15 cellular contexts compared by ENCODE assay signal in genomic region chr14:64137657-64138290, GRCh38.
DNase-seq lines count a peak whose midpoint lies in the region; ATAC-seq, FAIRE-seq and TF ChIP-seq lines count a peak whose summit lies in the region.
"Had no signal": no experiment of that assay in that cellular context is flagged by ENCODE, and none has a peak within 500 bp of the region (broad histone marks: within the 10 kb centered on the region; RNA-seq: fewer than 3 reads in every experiment).

No MANE protein-coding gene starts in this region.

- WGBS in GM12878 (ENCODE audit: insufficient coverage, insufficient replicate concordance, low lambda C conversion rate, missing lambda C conversion rate), result 95% methylated on average over 9 of the region's 9 CpGs

- no peak overlapping the region for H3K27ac ChIP-seq in GM12878 (ENCODE audit: control insufficient read depth, insufficient read depth)
- H3K27ac ChIP-seq: tibial artery had no signal

- H3K4me1 Mint-ChIP-seq in HFFc6 (ENCODE audit: low read depth) (no peaks in the 10 kb centered on the region), progenitor cell of endocrine pancreas (ENCODE audit: low read depth) (peaks cover 2% of the 10 kb centered on the region)

- no peaks in the 10 kb centered on the region for H3K9me3 Mint-ChIP-seq in HFFc6
- H3K9me3 Mint-ChIP-seq in progenitor cell of endocrine pancreas (ENCODE audit: low read depth), result no peaks in the 10 kb centered on the region
- H3K9me3 Mint-ChIP-seq: activated naive CD4-positive, alpha-beta T cell treated with anti-CD3 and anti-CD28 coated beads, Interleukin-2, amount 50 U/mL, for 72 hours; T-helper 1 cell treated with Interleukin-12 subunit alpha and Interleukin-12 subunit beta and Interleukin-4 antibody, amounts not matched to agents 30 μg/mL and 1 μg/mL, for 36 hours had no signal

- no peak overlapping the region for H2AFZ ChIP-seq in GM12878 (ENCODE audit: control insufficient read depth, low read depth, low read length)

- peak; percentile 51 for TF ChIP-seq RAD21 in GM12878 (IDR thresholded peaks at IDR 0.05; ENCODE audit: insufficient read depth, low read depth, low read length)

- RAD21 ChIA-PET in GM12878 (lab: Charles Lee; ENCODE audit: unreplicated experiment), result interaction anchor here (0.6 to 4.1 kb wide), 9 partner anchors 39 to 337 kb away, joined by 3 to 36 read pairs (median 4); partner anchors contain the start of gene ESR2

- no peak overlapping the region for H3K4me3 ChIP-seq in GM12878
- H3K4me3 ChIP-seq: tibial artery had no signal

- in situ Hi-C loops in GM12878 (cut with MboI), result no loop called here

- FAIRE-seq in GM12878 (lab: Jason Lieb, UNC), result no peak
- FAIRE-seq: frontal cortex had no signal

- POLR2A ChIA-PET in GM12878 (lab: Charles Lee), result no interaction called here

- TF ChIP-seq CTCF in HFFc6 (IDR thresholded peaks at IDR 0.05) (peak; percentile 47; the same call in 1 of the 2 replicates), GM12878 (IDR thresholded peaks at IDR 0.05 in 2 of 3, conservative IDR thresholded peaks at IDR 0.05 in 1 of 3; ENCODE audit: control insufficient read depth in 2 of 3, extremely low read depth in 1 of 3, insufficient read depth in 1 of 3, low read depth in 3 of 3, low read length in 3 of 3) (peak; percentile 22 to 37 (median 32); a peak in 3 of 6 replicates), progenitor cell of endocrine pancreas (IDR thresholded peaks at IDR 0.05; ENCODE audit: unreplicated experiment) (no peak)

- H3K27me3 Mint-ChIP-seq in HFFc6 (ENCODE audit: insufficient read depth), result no peaks in the 10 kb centered on the region; the same call in 1 of the 2 replicates
- no peaks in the 10 kb centered on the region for H3K27me3 Mint-ChIP-seq in progenitor cell of endocrine pancreas

- peak; percentile 3 for DNase-seq in DMS53 (lab: John Stamatoyannopoulos, UW)
- DNase-seq in DMS53 treated with DMSO at 0.1 percent for 48 hours (lab: John Stamatoyannopoulos, UW; ENCODE audit: unreplicated experiment), result no peak
- DNase-seq in HFFc6, result peak; percentile 7
- no peak for DNase-seq in GM12878 (ENCODE audit: low read depth, low spot score)
- peak; percentile 37 for DNase-seq in medulla oblongata (ENCODE audit: extremely low spot score)
- no peak for DNase-seq in activated effector memory CD4-positive, alpha-beta T cell treated with Interleukin-2 at 50 U/mL for 16 hours
- no peak for DNase-seq in progenitor cell of endocrine pancreas (ENCODE audit: low spot score, unreplicated experiment)
- DNase-seq: 8988T; NCI-H2171; stimulated activated CD4-positive, alpha-beta T cell treated with anti-CD3 and anti-CD28 coated beads, Interleukin-4, amount 100 ng/mL, for 4 hours; tibial artery had no signal

- no peak overlapping the region for H3K27ac Mint-ChIP-seq in HFFc6
- no peak overlapping the region for H3K27ac Mint-ChIP-seq in progenitor cell of endocrine pancreas
- H3K27ac Mint-ChIP-seq: activated naive CD4-positive, alpha-beta T cell treated with anti-CD3 and anti-CD28 coated beads, Interleukin-2, amount 50 U/mL, for 72 hours; T-helper 1 cell treated with Interleukin-12 subunit alpha and Interleukin-12 subunit beta and Interleukin-4 antibody, amounts not matched to agents 30 μg/mL and 1 μg/mL, for 36 hours had no signal

- ATAC-seq in GM12878, result peak; percentile 36; the same call in 1 of the 3 replicates
- ATAC-seq in GM19328 (IDR thresholded peaks at IDR 0.05; ENCODE audit: unreplicated experiment), result no peak
- ATAC-seq: activated naive CD4-positive, alpha-beta T cell treated with anti-CD3 and anti-CD28 coated beads, Interleukin-2, amount 50 U/mL, for 72 hours had no signal

- no peaks in the 10 kb centered on the region for H3K9me3 ChIP-seq in GM12878 (replicated peaks; ENCODE audit: control insufficient read depth, insufficient read depth, low read length)
- H3K9me3 ChIP-seq: tibial artery had no signal

- SMC1A ChIA-PET in GM12878 (lab: Charles Lee; ENCODE audit: uncharacterized antibody, unreplicated experiment), result interaction anchor here (1.1 to 6.2 kb wide), 12 partner anchors 10 to 338 kb away, joined by 3 to 55 read pairs (median 5); partner anchors contain the start of gene ESR2

- H3K4me2 ChIP-seq in GM12878 (ENCODE audit: control insufficient read depth, insufficient read depth), result no peak overlapping the region

- no peaks in the 10 kb centered on the region for H3K4me1 ChIP-seq in GM12878 (ENCODE audit: control insufficient read depth, insufficient read depth, low read length)
- H3K4me1 ChIP-seq: tibial artery had no signal

- TF ChIP-seq POLR2A in GM12878 (IDR thresholded peaks at IDR 0.05; ENCODE audit: low read depth, low read length), result no peak

- H3K27me3 ChIP-seq in GM12878 (replicated peaks in 1 of 2; ENCODE audit: control insufficient read depth in 2 of 2, insufficient read depth in 2 of 2, low read length in 1 of 2), result no peaks in the 10 kb centered on the region
- H3K27me3 ChIP-seq: tibial artery had no signal

- H3K36me3 Mint-ChIP-seq in HFFc6 (ENCODE audit: low read depth) (no peaks in the 10 kb centered on the region), progenitor cell of endocrine pancreas (ENCODE audit: insufficient read depth) (peaks cover 24% of the 10 kb centered on the region)

- no peak overlapping the region for H3K9ac ChIP-seq in GM12878 (ENCODE audit: control insufficient read depth, insufficient read depth, low read length)

- CTCF ChIA-PET in GM12878 (lab: Yijun Ruan, JAX), result interaction anchor here (0.6 to 6.1 kb wide), 20 partner anchors 8 to 338 kb away, joined by 3 to 93 read pairs (median 4); partner anchors contain the start of gene ESR2

- intact Hi-C loops in GM12878 (cut with micrococcal nuclease; ENCODE audit: unreplicated experiment), result loop anchor here (2.0 kb wide), 1 partner anchor 157 kb away; the partner anchor contains the start of gene ESR2

- H3K36me3 ChIP-seq in GM12878 (ENCODE audit: control insufficient read depth in 2 of 2, insufficient read depth in 2 of 2, low read length in 1 of 2), result peaks cover 2 to 17% of the 10 kb centered on the region in 2 experiments; a peak in 3 of 4 replicates

- H3K4me3 Mint-ChIP-seq in HFFc6 (no peak overlapping the region), progenitor cell of endocrine pancreas (ENCODE audit: low read depth) (no peak overlapping the region)
- H3K4me3 Mint-ChIP-seq: T-helper 1 cell treated with Interleukin-12 subunit alpha and Interleukin-12 subunit beta and Interleukin-4 antibody, amounts not matched to agents 30 μg/mL and 1 μg/mL, for 36 hours had no signal

- no peaks in the 10 kb centered on the region for H4K20me1 ChIP-seq in GM12878 (ENCODE audit: control insufficient read depth, insufficient read depth)

- TF ChIP-seq EP300 in GM12878 (IDR thresholded peaks at IDR 0.05; ENCODE audit: borderline replicate concordance in 1 of 2, control insufficient read depth in 1 of 2, low read depth in 2 of 2, low read length in 2 of 2), result no peak

- no TSS peak for BruUV-seq in GM12878 (replicated peaks; lab: Mats Ljungman, UMichigan)

- H3K79me2 ChIP-seq in GM12878 (ENCODE audit: control insufficient read depth, insufficient read depth, low read length), result no peaks in the 10 kb centered on the region

TF ChIP-seq in GM12878, 131 proteins besides CTCF, POLR2A, EP300 and RAD21:
- TF ChIP-seq SMC3 (IDR thresholded peaks at IDR 0.05; ENCODE audit: borderline replicate concordance, low read length), result peak; percentile 60; the same call in 1 of the 2 replicates
- no peak for TF ChIP-seq SREBF1 (IDR thresholded peaks at IDR 0.05; ENCODE audit: low read length)

Comparison
In these comparisons a context has a peak if more than half of its experiments do, and no peak if none do; other contexts are left out.
1. DNase-seq: peak in DMS53 (single experiment), HFFc6 (single experiment) and medulla oblongata (single experiment); none in DMS53 treated with DMSO at 0.1 percent for 48 hours (single experiment), GM12878 (single experiment), activated effector memory CD4-positive, alpha-beta T cell treated with Interleukin-2 at 50 U/mL for 16 hours (single experiment) and progenitor cell of endocrine pancreas (single experiment).